ENCODE assay signal across 27 cellular contexts in genomic region chr13:102793583-102794355, GRCh38. TPM values are rescaled to one million over a fixed set of nuclear protein-coding genes. Genes with fewer than 3 reads are reported as not detected.
"Had no signal": no experiment of that assay in that cellular context is flagged by ENCODE, and none has a peak within 500 bp of the region (broad histone marks: within the 10 kb centered on the region; RNA-seq: fewer than 3 reads in every experiment).

No MANE protein-coding gene starts in this region.

- FAIRE-seq: RCC 7860, TTC549 had no signal

- H3K4me3 Mint-ChIP-seq: activated CD4-positive, alpha-beta memory T cell treated with anti-CD3 and anti-CD28 coated beads, Interleukin-2, amount 10 ng/mL, durations not matched to agents 7 days and 5 days; activated CD4-positive, alpha-beta T cell treated with anti-CD3 and anti-CD28 coated beads for 36 hours; activated naive CD4-positive, alpha-beta T cell treated with anti-CD3 and anti-CD28 coated beads, Interleukin-2, amount 10 ng/mL, durations not matched to agents 7 days and 5 days; activated naive CD8-positive, alpha-beta T cell treated with anti-CD3 and anti-CD28 coated beads for 36 hours; activated T-helper 17 cell treated with anti-CD3 and anti-CD28 coated beads, Interleukin-2, amount 50 U/mL, for 72 hours had no signal

- H3K4me1 Mint-ChIP-seq: activated T-helper 17 cell treated with anti-CD3 and anti-CD28 coated beads, Interleukin-2, amount 50 U/mL, for 72 hours had no signal

- ATAC-seq: activated CD4-positive, alpha-beta T cell treated with anti-CD3 and anti-CD28 coated beads for 36 hours; activated T-helper 17 cell treated with anti-CD3 and anti-CD28 coated beads, Interleukin-2, amount 50 U/mL, for 72 hours; PC-3 had no signal

- DNase-seq: activated CD4-positive, alpha-beta memory T cell treated with anti-CD3 and anti-CD28 coated beads, Interleukin-2, amount 10 ng/mL, durations not matched to agents 7 days and 5 days; activated CD4-positive, alpha-beta T cell treated with anti-CD3 and anti-CD28 coated beads for 36 hours; activated CD4-positive, alpha-beta T cell treated with anti-CD3 and anti-CD28 coated beads, Interleukin-2, amount 50 U/mL, for 1 hour; activated gamma-delta T cell; activated naive CD4-positive, alpha-beta T cell treated with anti-CD3 and anti-CD28 coated beads, Interleukin-2, amount 10 ng/mL, durations not matched to agents 7 days and 5 days; activated naive CD8-positive, alpha-beta T cell treated with anti-CD3 and anti-CD28 coated beads for 36 hours; activated T-cell treated with anti-CD3 and anti-CD28 coated beads for 4 hours; activated T-cell treated with anti-CD3 and anti-CD28 coated beads, Interleukin-2, amount 50 U/mL, for 48 hours; caudate nucleus; Karpas-422; MM.1S; NCI-H1105; NCI-H1436; NCI-H1694 treated with DMSO at 0.1 percent for 48 hours; NCI-H2029 treated with DMSO at 0.1 percent for 48 hours; NCI-H345; NCI-H510A treated with DMSO at 0.1 percent for 48 hours; NCI-H69; PC-3; SHP77 treated with DMSO at 0.1 percent for 48 hours; T-helper 2 cell; T1000 had no signal

- H3K27ac ChIP-seq: VCaP had no signal

- H3K9me3 Mint-ChIP-seq: activated CD4-positive, alpha-beta memory T cell treated with anti-CD3 and anti-CD28 coated beads, Interleukin-2, amount 10 ng/mL, durations not matched to agents 7 days and 5 days; activated naive CD4-positive, alpha-beta T cell treated with anti-CD3 and anti-CD28 coated beads, Interleukin-2, amount 10 ng/mL, durations not matched to agents 7 days and 5 days; activated naive CD8-positive, alpha-beta T cell treated with anti-CD3 and anti-CD28 coated beads for 36 hours; activated T-helper 17 cell treated with anti-CD3 and anti-CD28 coated beads, Interleukin-2, amount 50 U/mL, for 72 hours had no signal

- H3K27me3 Mint-ChIP-seq: activated CD4-positive, alpha-beta memory T cell treated with anti-CD3 and anti-CD28 coated beads, Interleukin-2, amount 10 ng/mL, durations not matched to agents 7 days and 5 days; activated T-helper 17 cell treated with anti-CD3 and anti-CD28 coated beads, Interleukin-2, amount 50 U/mL, for 72 hours had no signal

- H3K27ac Mint-ChIP-seq: activated CD4-positive, alpha-beta memory T cell treated with anti-CD3 and anti-CD28 coated beads, Interleukin-2, amount 10 ng/mL, durations not matched to agents 7 days and 5 days; activated CD4-positive, alpha-beta T cell treated with anti-CD3 and anti-CD28 coated beads for 36 hours; activated naive CD4-positive, alpha-beta T cell treated with anti-CD3 and anti-CD28 coated beads, Interleukin-2, amount 10 ng/mL, durations not matched to agents 7 days and 5 days; activated naive CD8-positive, alpha-beta T cell treated with anti-CD3 and anti-CD28 coated beads for 36 hours; activated T-helper 17 cell treated with anti-CD3 and anti-CD28 coated beads, Interleukin-2, amount 50 U/mL, for 72 hours had no signal

RNA-seq across cellular contexts. Expression of gene POGLUT2, which starts 5.0 kb away (rescaled TPM):
- total RNA-seq: SK-MEL-5 had no signal
